Comparison of ENCODE assay signal across 18 cellular contexts in genomic region chr5:23412515-23412914, GRCh38.
DNase-seq lines count a peak whose midpoint lies in the region; ATAC-seq, FAIRE-seq and TF ChIP-seq lines count a peak whose summit lies in the region.
"Had no signal": no experiment of that assay in that cellular context is flagged by ENCODE, and none has a peak within 500 bp of the region (broad histone marks: within the 10 kb centered on the region; RNA-seq: fewer than 3 reads in every experiment).

No MANE protein-coding gene starts in this region.

- 55% methylated on average over 2 of the region's 3 CpGs for WGBS in mammary epithelial cell (ENCODE audit: low coverage, missing lambda C conversion rate)
- WGBS in neuronal stem cell (ENCODE audit: extremely low coverage in 2 of 2, insufficient read length in 2 of 2, insufficient replicate concordance in 1 of 2), 2 donors, result no CpG with 5 or more reads among the region's 3 CpGs
- WGBS in esophagus muscularis mucosa, result 82% methylated on average over 3 of the region's 3 CpGs

- H3K79me1 ChIP-seq in neuronal stem cell (ENCODE audit: low read depth, low read length), result no peaks in the 10 kb centered on the region

- no peaks in the 10 kb centered on the region for H3K36me3 ChIP-seq in PC-3 (ENCODE audit: low read depth, low read length)
- no peaks in the 10 kb centered on the region for H3K36me3 ChIP-seq in mammary epithelial cell (ENCODE audit: insufficient read depth, low read length)
- no peaks in the 10 kb centered on the region for H3K36me3 ChIP-seq in neuronal stem cell (replicated peaks in 1 of 2; ENCODE audit: control insufficient read depth in 2 of 2, insufficient read depth in 2 of 2, low read length in 2 of 2)
- no peaks in the 10 kb centered on the region for H3K36me3 ChIP-seq in esophagus muscularis mucosa
- H3K36me3 ChIP-seq: BE2C had no signal

- POLR2A ChIA-PET in PC-3 (lab: Charles Lee; ENCODE audit: unreplicated experiment), result no interaction called here

- H3K9ac ChIP-seq in PC-3 (ENCODE audit: low read length) (peak overlapping the region; percentile 11; the same call in 1 of the 2 replicates), mammary epithelial cell (ENCODE audit: insufficient read depth, low read length) (no peak overlapping the region), neuronal stem cell (ENCODE audit: low read depth, low read length, poor library complexity) (no peak overlapping the region)
- H3K9ac ChIP-seq: GM23248 had no signal

- H3K4me1 ChIP-seq in PC-3 (ENCODE audit: insufficient read depth, low read length) (peaks cover 33% of the 10 kb centered on the region), mammary epithelial cell (ENCODE audit: insufficient read depth, low read length) (peaks cover 8% of the 10 kb centered on the region), neuronal stem cell (ENCODE audit: control insufficient read depth in 2 of 2, insufficient read depth in 1 of 2, low read depth in 1 of 2, low read length in 2 of 2) (no peaks in the 10 kb centered on the region), esophagus muscularis mucosa (no peaks in the 10 kb centered on the region)
- H3K4me1 ChIP-seq: BE2C had no signal

- H3K27me3 Mint-ChIP-seq in activated CD8-positive, alpha-beta memory T cell treated with anti-CD3 and anti-CD28 coated beads, Interleukin-2, amount 10 ng/mL, durations not matched to agents 7 days and 5 days, result no peaks in the 10 kb centered on the region
- H3K27me3 Mint-ChIP-seq: CD4-positive, CD25-positive, alpha-beta regulatory T cell; CD8-positive, alpha-beta memory T cell had no signal

- no peaks in the 10 kb centered on the region for H3K79me2 ChIP-seq in PC-3 (ENCODE audit: low read length)
- H3K79me2 ChIP-seq in mammary epithelial cell (ENCODE audit: insufficient read depth, low read length), result no peaks in the 10 kb centered on the region

- BruUV-seq in PC-3 (replicated peaks; lab: Mats Ljungman, UMichigan) (no TSS peak), mammary epithelial cell (replicated peaks; lab: Mats Ljungman, UMichigan) (no TSS peak)

- no peak for TF ChIP-seq CTCF in D721Med (IDR thresholded peaks at IDR 0.05; ENCODE audit: insufficient read depth, missing control alignments)
- TF ChIP-seq CTCF in PC-3 (conservative IDR thresholded peaks at IDR 0.05; ENCODE audit: low read depth, low read length), result no peak
- TF ChIP-seq CTCF in mammary epithelial cell (conservative IDR thresholded peaks at IDR 0.05 in 1 of 2, IDR thresholded peaks at IDR 0.05 in 1 of 2; ENCODE audit: extremely low read depth in 1 of 2, insufficient read depth in 1 of 2, low read depth in 1 of 2, low read length in 2 of 2), result no peak
- TF ChIP-seq CTCF in esophagus muscularis mucosa (IDR thresholded peaks at IDR 0.05), result no peak

- H3K14ac ChIP-seq in neuronal stem cell (ENCODE audit: low read length), result no peak overlapping the region

- H3K4me1 Mint-ChIP-seq in activated CD8-positive, alpha-beta memory T cell treated with anti-CD3 and anti-CD28 coated beads, Interleukin-2, amount 10 ng/mL, durations not matched to agents 7 days and 5 days, result no peaks in the 10 kb centered on the region
- H3K4me1 Mint-ChIP-seq: CD4-positive, CD25-positive, alpha-beta regulatory T cell; CD8-positive, alpha-beta memory T cell; H9 had no signal

- H2BK5ac ChIP-seq in neuronal stem cell (ENCODE audit: low read length), result no peak overlapping the region

- peak overlapping the region; percentile 51 for H3K4me3 ChIP-seq in PC-3 (ENCODE audit: low read length)
- no peak overlapping the region for H3K4me3 ChIP-seq in mammary epithelial cell (replicated peaks in 1 of 3; ENCODE audit: insufficient read depth in 1 of 3, low read depth in 2 of 3, low read length in 3 of 3)
- H3K4me3 ChIP-seq in neuronal stem cell (ENCODE audit: low read length in 2 of 2), result no peak overlapping the region
- H3K4me3 ChIP-seq in esophagus muscularis mucosa, result no peak overlapping the region
- H3K4me3 ChIP-seq: GM23248 had no signal

- H3K23ac ChIP-seq in neuronal stem cell (ENCODE audit: low read depth, low read length, poor library complexity), result no peak overlapping the region

- H3K27ac Mint-ChIP-seq in activated CD8-positive, alpha-beta memory T cell treated with anti-CD3 and anti-CD28 coated beads, Interleukin-2, amount 10 ng/mL, durations not matched to agents 7 days and 5 days, result no peak overlapping the region
- H3K27ac Mint-ChIP-seq: CD4-positive, CD25-positive, alpha-beta regulatory T cell; CD8-positive, alpha-beta memory T cell; H9 had no signal

- DNase-seq in D721Med (ENCODE audit: insufficient read length, low spot score) (no peak), PC-3 (no peak), mammary epithelial cell (no peak), neuronal stem cell (ENCODE audit: low spot score) (no peak), esophagus muscularis mucosa (ENCODE audit: extremely low spot score) (no peak)
- DNase-seq in activated CD8-positive, alpha-beta memory T cell treated with anti-CD3 and anti-CD28 coated beads, Interleukin-2, amount 10 ng/mL, durations not matched to agents 7 days and 5 days, result no peak
- DNase-seq: ACHN; BE2C; C1 segment of cervical spinal cord; CD4-positive, CD25-positive, alpha-beta regulatory T cell; CD8-positive, alpha-beta memory T cell; COR-L47; GM23248; H9 had no signal

- no peak overlapping the region for H3K4ac ChIP-seq in neuronal stem cell (ENCODE audit: low read length)

- TF ChIP-seq POLR2A in esophagus muscularis mucosa (IDR thresholded peaks at IDR 0.05; ENCODE audit: low read depth), result no peak

- ATAC-seq in PC-3 (no peak), HG03460 (IDR thresholded peaks at IDR 0.05; ENCODE audit: unreplicated experiment) (no peak)
- no peak for ATAC-seq in activated CD8-positive, alpha-beta memory T cell treated with anti-CD3 and anti-CD28 coated beads, Interleukin-2, amount 10 ng/mL, durations not matched to agents 7 days and 5 days

- H2AFZ ChIP-seq in PC-3 (ENCODE audit: low read length) (peak overlapping the region; percentile 77), mammary epithelial cell (ENCODE audit: low read depth, low read length) (peak overlapping the region; percentile 41), neuronal stem cell (ENCODE audit: low read length) (peak overlapping the region; percentile 3)
- H2AFZ ChIP-seq: GM23248 had no signal

- H3K4me2 ChIP-seq in PC-3 (ENCODE audit: low read length) (peak overlapping the region; percentile 87), mammary epithelial cell (ENCODE audit: insufficient read depth, low read depth, low read length) (peak overlapping the region; percentile 20), neuronal stem cell (ENCODE audit: insufficient read depth, low read length, poor library complexity, severe bottlenecking) (no peak overlapping the region)

- intact Hi-C loops in PC-3 (cut with micrococcal nuclease) (loop anchor here (5.0 kb wide), 2 partner anchors 45 to 70 kb away; no protein-coding TSS in a partner anchor), mammary epithelial cell (cut with micrococcal nuclease) (no loop called here), esophagus muscularis mucosa (cut with DNase I) (no loop called here)

- H3K27me3 ChIP-seq in PC-3 (ENCODE audit: low read length), result no peaks in the 10 kb centered on the region
- no peaks in the 10 kb centered on the region for H3K27me3 ChIP-seq in mammary epithelial cell (ENCODE audit: insufficient read depth, low read length)
- H3K27me3 ChIP-seq in neuronal stem cell (ENCODE audit: control insufficient read depth in 3 of 3, insufficient read depth in 3 of 3, low read depth in 1 of 3, low read length in 3 of 3), result no peaks in the 10 kb centered on the region
- H3K27me3 ChIP-seq in esophagus muscularis mucosa, result no peaks in the 10 kb centered on the region
- H3K27me3 ChIP-seq: BE2C had no signal

- no peaks in the 10 kb centered on the region for H4K20me1 ChIP-seq in PC-3 (ENCODE audit: low read length)
- H4K20me1 ChIP-seq in mammary epithelial cell (ENCODE audit: insufficient read depth, low read length), result no peaks in the 10 kb centered on the region

- in situ Hi-C loops in mammary epithelial cell (cut with MboI; ENCODE audit: low sequenced_read_pairs in 2 of 2), result no loop called here

- H4K91ac ChIP-seq in neuronal stem cell (ENCODE audit: low read depth, low read length, poor library complexity), result no peak overlapping the region

- peaks cover 18% of the 10 kb centered on the region for H3K9me3 Mint-ChIP-seq in activated CD8-positive, alpha-beta memory T cell treated with anti-CD3 and anti-CD28 coated beads, Interleukin-2, amount 10 ng/mL, durations not matched to agents 7 days and 5 days (ENCODE audit: low read depth)
- H3K9me3 Mint-ChIP-seq: H9 had no signal

- no peaks in the 10 kb centered on the region for H3K9me3 ChIP-seq in PC-3 (ENCODE audit: low read length)
- H3K9me3 ChIP-seq in mammary epithelial cell (replicated peaks; ENCODE audit: insufficient read depth, low read length), result no peaks in the 10 kb centered on the region
- no peaks in the 10 kb centered on the region for H3K9me3 ChIP-seq in neuronal stem cell (replicated peaks in 1 of 2; ENCODE audit: control insufficient read depth in 2 of 2, insufficient read depth in 1 of 2, low read depth in 1 of 2, low read length in 2 of 2)
- H3K9me3 ChIP-seq in esophagus muscularis mucosa, result no peaks in the 10 kb centered on the region
- H3K9me3 ChIP-seq: BE2C had no signal

- CTCF ChIA-PET in PC-3 (lab: Charles Lee), result no interaction called here
- CTCF ChIA-PET in mammary epithelial cell (lab: Charles Lee; ENCODE audit: low non-redundant PET), result no interaction called here
- CTCF ChIA-PET in activated CD8-positive, alpha-beta memory T cell treated with anti-CD3 and anti-CD28 coated beads, Interleukin-2, amount 10 ng/mL, durations not matched to agents 7 days and 5 days (lab: Charles Lee), result no interaction called here

- FAIRE-seq in D721Med (lab: Jason Lieb, UNC), result peak; percentile 55
- FAIRE-seq: G401.6, GM12892, GM18507 had no signal

- no peaks in the 10 kb centered on the region for H3K9me2 ChIP-seq in PC-3 (replicated peaks; ENCODE audit: low read length)

- peak overlapping the region; percentile 90 for H3K27ac ChIP-seq in PC-3 (ENCODE audit: low read length)
- H3K27ac ChIP-seq in mammary epithelial cell (ENCODE audit: insufficient read depth, low read depth, low read length), result no peak overlapping the region
- no peak overlapping the region for H3K27ac ChIP-seq in neuronal stem cell (replicated peaks; ENCODE audit: low read length)
- H3K27ac ChIP-seq in esophagus muscularis mucosa (replicated peaks in 1 of 4), result no peak overlapping the region
- H3K27ac ChIP-seq: GM23248 had no signal

- no peak overlapping the region for H2AK5ac ChIP-seq in neuronal stem cell (ENCODE audit: low read depth, low read length)

- no peak overlapping the region for H4K8ac ChIP-seq in neuronal stem cell (ENCODE audit: low read depth, low read length)

- H3F3A ChIP-seq in PC-3 (ENCODE audit: low read length, unreplicated experiment), result no peaks in the 10 kb centered on the region

- no peak overlapping the region for H2BK120ac ChIP-seq in neuronal stem cell (ENCODE audit: low read depth, low read length)

- H3K36me3 Mint-ChIP-seq in activated CD8-positive, alpha-beta memory T cell treated with anti-CD3 and anti-CD28 coated beads, Interleukin-2, amount 10 ng/mL, durations not matched to agents 7 days and 5 days, result no peaks in the 10 kb centered on the region
- H3K36me3 Mint-ChIP-seq: CD4-positive, CD25-positive, alpha-beta regulatory T cell; CD8-positive, alpha-beta memory T cell had no signal

- no peak overlapping the region for H2BK15ac ChIP-seq in neuronal stem cell (ENCODE audit: low read length)

- no peak overlapping the region for H3K4me3 Mint-ChIP-seq in activated CD8-positive, alpha-beta memory T cell treated with anti-CD3 and anti-CD28 coated beads, Interleukin-2, amount 10 ng/mL, durations not matched to agents 7 days and 5 days
- H3K4me3 Mint-ChIP-seq: CD4-positive, CD25-positive, alpha-beta regulatory T cell; CD8-positive, alpha-beta memory T cell; H9 had no signal

- H3K18ac ChIP-seq in neuronal stem cell (ENCODE audit: low read length), result no peak overlapping the region

- no peak overlapping the region for H2BK12ac ChIP-seq in neuronal stem cell (ENCODE audit: low read length)

- no peak for TF ChIP-seq EP300 in esophagus muscularis mucosa (IDR thresholded peaks at IDR 0.05)

- dilution Hi-C loops in mammary epithelial cell (cut with HindIII; ENCODE audit: low sequenced_read_pairs), result no loop called here

Comparison
In these comparisons a context has a peak if more than half of its experiments do, and no peak if none do; other contexts are left out.
1. H2AFZ ChIP-seq: peak in every context shown above with its lines; median percentile 77 in PC-3; 41 in mammary epithelial cell; 3 in neuronal stem cell.